In genomic region chr11:62753736-62754603, GRCh38 we compare ENCODE assay signal across 8 cellular contexts. TPM values are rescaled to one million over a fixed set of nuclear protein-coding genes. Genes with fewer than 3 reads are reported as not detected.
DNase-seq lines count a peak whose midpoint lies in the region; ATAC-seq and TF ChIP-seq lines count a peak whose summit lies in the region.

Gene ZBTB3 (minus strand): TSS chr11:62754160. CDS start chr11:62753664, 496 bp downstream.

- DNase-seq in AG10803 (ENCODE audit: low read depth) (peak; percentile 99), NCI-H460 (ENCODE audit: extremely low read depth, low read depth) (peak; percentile 98), cerebellum (ENCODE audit: low spot score) (peak; percentile 98), kidney epithelial cell (ENCODE audit: low read depth) (peak; percentile 99)
- DNase-seq in activated CD4-positive, CD25-positive, alpha-beta regulatory T cell treated with anti-CD3 and anti-CD28 coated beads, Interleukin-2, amount 50 U/mL, for 72 hours, result peak; percentile 94
- DNase-seq in stimulated activated CD4-positive, alpha-beta T cell treated with anti-CD3 and anti-CD28 coated beads, Interleukin-15, amount 100 ng/mL, for 48 hours (ENCODE audit: low read depth in 2 of 2), result peak; percentile 94 to 97

- no peaks in the 10 kb centered on the region for H3K36me3 ChIP-seq in kidney epithelial cell (ENCODE audit: control insufficient read depth, insufficient read depth, low read length)

- H3K27me3 ChIP-seq in kidney epithelial cell (ENCODE audit: control insufficient read depth, insufficient read depth, low read length), result no peaks in the 10 kb centered on the region

- H3K4me3 ChIP-seq in AG10803 (ENCODE audit: low read length) (peak within 1 kb of the TSS; percentile 80), kidney epithelial cell (ENCODE audit: low read depth, low read length) (peak within 1 kb of the TSS; percentile 67)

- no peak for TF ChIP-seq CTCF in AG10803 (conservative IDR thresholded peaks at IDR 0.05; ENCODE audit: low read length)
- no peak for TF ChIP-seq CTCF in kidney epithelial cell (IDR thresholded peaks at IDR 0.05; ENCODE audit: insufficient read depth, low read length, poor library complexity, severe bottlenecking)

- ATAC-seq in GM19043 (IDR thresholded peaks at IDR 0.05; ENCODE audit: low read depth, unreplicated experiment) (peak; percentile 93), HG03378 (IDR thresholded peaks at IDR 0.05; ENCODE audit: unreplicated experiment) (peak; percentile 92)

RNA-seq across cellular contexts. Expression of gene ZBTB3, which starts in this region (rescaled TPM):
- 4.1 and 5.5 TPM in 2 replicates for total RNA-seq in NCI-H460 (2014; rRNA removed; shearing (Covaris generic))
- 3.2 and 4.7 TPM in 2 replicates for polyA plus RNA-seq in NCI-H460 (2014; cell fraction: nucleus; rRNA removed)
- total RNA-seq in cerebellum, result 12.2 TPM
- 17.3 and 18.8 TPM in 2 replicates for total RNA-seq in kidney epithelial cell

Comparison
In these comparisons a context has a peak if more than half of its experiments do, and no peak if none do; other contexts are left out.
1. Peak in every context shown above with its lines: DNase-seq, ATAC-seq and H3K4me3 ChIP-seq.